In the genomic region with DNA sequence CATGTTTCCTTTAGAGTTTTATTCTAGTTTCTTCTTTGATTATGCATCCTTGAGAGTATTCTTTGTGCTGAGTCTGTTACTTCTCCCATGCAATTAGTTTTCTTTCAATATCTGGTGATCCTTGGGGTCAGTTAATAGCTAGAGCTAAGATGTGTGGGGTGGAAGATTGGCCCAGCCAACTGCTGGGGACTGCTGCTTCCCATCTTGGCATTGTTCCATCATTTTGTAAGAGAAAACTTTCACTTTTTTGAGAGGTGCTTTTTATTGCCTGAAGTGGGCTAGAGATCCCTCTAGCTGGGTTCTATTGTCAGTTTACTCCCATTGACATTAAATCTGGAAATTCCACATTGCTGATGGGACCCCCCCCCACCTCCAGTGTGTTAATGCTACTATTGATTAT, we compare ENCODE assay signal across 1 cellular context.
TF ChIP-seq lines count a peak whose summit lies in the region.

No MANE protein-coding gene starts in this region.

TF ChIP-seq in GM12878, 131 proteins besides CTCF, POLR2A, EP300 and RAD21:
- TF ChIP-seq, protein P1, sequence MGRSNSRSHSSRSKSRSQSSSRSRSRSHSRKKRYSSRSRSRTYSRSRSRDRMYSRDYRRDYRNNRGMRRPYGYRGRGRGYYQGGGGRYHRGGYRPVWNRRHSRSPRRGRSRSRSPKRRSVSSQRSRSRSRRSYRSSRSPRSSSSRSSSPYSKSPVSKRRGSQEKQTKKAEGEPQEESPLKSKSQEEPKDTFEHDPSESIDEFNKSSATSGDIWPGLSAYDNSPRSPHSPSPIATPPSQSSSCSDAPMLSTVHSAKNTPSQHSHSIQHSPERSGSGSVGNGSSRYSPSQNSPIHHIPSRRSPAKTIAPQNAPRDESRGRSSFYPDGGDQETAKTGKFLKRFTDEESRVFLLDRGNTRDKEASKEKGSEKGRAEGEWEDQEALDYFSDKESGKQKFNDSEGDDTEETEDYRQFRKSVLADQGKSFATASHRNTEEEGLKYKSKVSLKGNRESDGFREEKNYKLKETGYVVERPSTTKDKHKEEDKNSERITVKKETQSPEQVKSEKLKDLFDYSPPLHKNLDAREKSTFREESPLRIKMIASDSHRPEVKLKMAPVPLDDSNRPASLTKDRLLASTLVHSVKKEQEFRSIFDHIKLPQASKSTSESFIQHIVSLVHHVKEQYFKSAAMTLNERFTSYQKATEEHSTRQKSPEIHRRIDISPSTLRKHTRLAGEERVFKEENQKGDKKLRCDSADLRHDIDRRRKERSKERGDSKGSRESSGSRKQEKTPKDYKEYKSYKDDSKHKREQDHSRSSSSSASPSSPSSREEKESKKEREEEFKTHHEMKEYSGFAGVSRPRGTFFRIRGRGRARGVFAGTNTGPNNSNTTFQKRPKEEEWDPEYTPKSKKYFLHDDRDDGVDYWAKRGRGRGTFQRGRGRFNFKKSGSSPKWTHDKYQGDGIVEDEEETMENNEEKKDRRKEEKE (IDR thresholded peaks at IDR 0.05): no peak
- no peak for TF ChIP-seq NFYA (IDR thresholded peaks at IDR 0.05; ENCODE audit: borderline replicate concordance, low read depth, low read length)
- TF ChIP-seq BHLHE40 (IDR thresholded peaks at IDR 0.05; ENCODE audit: borderline replicate concordance in 1 of 2, low read depth in 2 of 2, low read length in 1 of 2): no peak
- TF ChIP-seq, protein P2, sequence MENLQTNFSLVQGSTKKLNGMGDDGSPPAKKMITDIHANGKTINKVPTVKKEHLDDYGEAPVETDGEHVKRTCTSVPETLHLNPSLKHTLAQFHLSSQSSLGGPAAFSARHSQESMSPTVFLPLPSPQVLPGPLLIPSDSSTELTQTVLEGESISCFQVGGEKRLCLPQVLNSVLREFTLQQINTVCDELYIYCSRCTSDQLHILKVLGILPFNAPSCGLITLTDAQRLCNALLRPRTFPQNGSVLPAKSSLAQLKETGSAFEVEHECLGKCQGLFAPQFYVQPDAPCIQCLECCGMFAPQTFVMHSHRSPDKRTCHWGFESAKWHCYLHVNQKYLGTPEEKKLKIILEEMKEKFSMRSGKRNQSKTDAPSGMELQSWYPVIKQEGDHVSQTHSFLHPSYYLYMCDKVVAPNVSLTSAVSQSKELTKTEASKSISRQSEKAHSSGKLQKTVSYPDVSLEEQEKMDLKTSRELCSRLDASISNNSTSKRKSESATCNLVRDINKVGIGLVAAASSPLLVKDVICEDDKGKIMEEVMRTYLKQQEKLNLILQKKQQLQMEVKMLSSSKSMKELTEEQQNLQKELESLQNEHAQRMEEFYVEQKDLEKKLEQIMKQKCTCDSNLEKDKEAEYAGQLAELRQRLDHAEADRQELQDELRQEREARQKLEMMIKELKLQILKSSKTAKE (IDR thresholded peaks at IDR 0.05; ENCODE audit: low read depth, poor library complexity, severe bottlenecking): no peak
- no peak for TF ChIP-seq EZH2 (IDR thresholded peaks at IDR 0.05; ENCODE audit: borderline replicate concordance, control insufficient read depth, low read depth, low read length)
- TF ChIP-seq NFXL1 (IDR thresholded peaks at IDR 0.05; ENCODE audit: borderline replicate concordance): no peak
- TF ChIP-seq STAT3 (IDR thresholded peaks at IDR 0.05; ENCODE audit: low read depth, low read length): no peak
- TF ChIP-seq NRF1 (conservative IDR thresholded peaks at IDR 0.05; ENCODE audit: low read depth, low read length): no peak
- TF ChIP-seq, protein P3, sequence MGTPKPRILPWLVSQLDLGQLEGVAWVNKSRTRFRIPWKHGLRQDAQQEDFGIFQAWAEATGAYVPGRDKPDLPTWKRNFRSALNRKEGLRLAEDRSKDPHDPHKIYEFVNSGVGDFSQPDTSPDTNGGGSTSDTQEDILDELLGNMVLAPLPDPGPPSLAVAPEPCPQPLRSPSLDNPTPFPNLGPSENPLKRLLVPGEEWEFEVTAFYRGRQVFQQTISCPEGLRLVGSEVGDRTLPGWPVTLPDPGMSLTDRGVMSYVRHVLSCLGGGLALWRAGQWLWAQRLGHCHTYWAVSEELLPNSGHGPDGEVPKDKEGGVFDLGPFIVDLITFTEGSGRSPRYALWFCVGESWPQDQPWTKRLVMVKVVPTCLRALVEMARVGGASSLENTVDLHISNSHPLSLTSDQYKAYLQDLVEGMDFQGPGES (IDR thresholded peaks at IDR 0.05): no peak
- no peak for TF ChIP-seq NFIC (IDR thresholded peaks at IDR 0.05; ENCODE audit: low read depth, low read length)
- no peak for TF ChIP-seq HDAC6 (IDR thresholded peaks at IDR 0.05; ENCODE audit: unreplicated experiment)
- TF ChIP-seq ZNF622 (IDR thresholded peaks at IDR 0.05): no peak
- no peak for TF ChIP-seq CHD2 (IDR thresholded peaks at IDR 0.05; ENCODE audit: borderline replicate concordance, low read depth, low read length)
- TF ChIP-seq STAT1 (conservative IDR thresholded peaks at IDR 0.05): no peak
- TF ChIP-seq, protein P4, sequence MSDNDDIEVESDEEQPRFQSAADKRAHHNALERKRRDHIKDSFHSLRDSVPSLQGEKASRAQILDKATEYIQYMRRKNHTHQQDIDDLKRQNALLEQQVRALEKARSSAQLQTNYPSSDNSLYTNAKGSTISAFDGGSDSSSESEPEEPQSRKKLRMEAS (IDR thresholded peaks at IDR 0.05; ENCODE audit: low read depth, low read length): no peak
- no peak for TF ChIP-seq MTA3 (IDR thresholded peaks at IDR 0.05; ENCODE audit: borderline replicate concordance, low read length)
- TF ChIP-seq, protein P5, sequence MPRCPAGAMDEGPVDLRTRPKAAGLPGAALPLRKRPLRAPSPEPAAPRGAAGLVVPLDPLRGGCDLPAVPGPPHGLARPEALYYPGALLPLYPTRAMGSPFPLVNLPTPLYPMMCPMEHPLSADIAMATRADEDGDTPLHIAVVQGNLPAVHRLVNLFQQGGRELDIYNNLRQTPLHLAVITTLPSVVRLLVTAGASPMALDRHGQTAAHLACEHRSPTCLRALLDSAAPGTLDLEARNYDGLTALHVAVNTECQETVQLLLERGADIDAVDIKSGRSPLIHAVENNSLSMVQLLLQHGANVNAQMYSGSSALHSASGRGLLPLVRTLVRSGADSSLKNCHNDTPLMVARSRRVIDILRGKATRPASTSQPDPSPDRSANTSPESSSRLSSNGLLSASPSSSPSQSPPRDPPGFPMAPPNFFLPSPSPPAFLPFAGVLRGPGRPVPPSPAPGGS (IDR thresholded peaks at IDR 0.05; ENCODE audit: borderline replicate concordance, insufficient read depth, low read depth, low read length, poor library complexity, severe bottlenecking): no peak
- no peak for TF ChIP-seq RBBP5 (conservative IDR thresholded peaks at IDR 0.05)
- no peak for TF ChIP-seq RAD51 (IDR thresholded peaks at IDR 0.05)
